Comparison of ENCODE assay signal across 6 cellular contexts in the genomic region with DNA sequence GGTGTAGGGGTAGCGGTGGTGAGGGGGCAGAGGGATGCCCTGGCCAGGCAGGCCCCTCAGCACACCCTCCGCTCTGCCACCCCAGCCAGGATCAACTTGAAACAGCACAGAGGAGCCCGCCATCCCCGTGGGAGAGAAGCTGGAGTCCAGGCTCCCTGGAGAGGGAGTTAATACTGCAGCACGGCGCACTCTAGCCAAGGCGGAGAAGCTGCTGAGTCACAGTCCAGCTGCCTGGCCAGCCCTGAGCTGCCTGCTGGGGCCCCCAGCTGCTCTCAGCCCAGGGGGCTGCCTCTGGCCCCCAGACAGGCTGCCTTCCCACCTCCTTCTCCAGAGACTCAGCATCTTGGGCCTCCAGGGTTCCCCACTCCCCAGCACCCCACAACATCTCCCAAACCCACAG. TPM values are rescaled to one million over a fixed set of nuclear protein-coding genes. Genes with fewer than 3 reads are reported as not detected.
"Had no signal": no experiment of that assay in that cellular context is flagged by ENCODE, and none has a peak within 500 bp of the region (broad histone marks: within the 10 kb centered on the region; RNA-seq: fewer than 3 reads in every experiment).

No MANE protein-coding gene starts in this region.

RNA-seq across cellular contexts. Expression of a gene that starts 36.6 kb away (rescaled TPM):
- total RNA-seq: activated B cell treated with CpG ODN at 0.5 μM for 24 hours; activated CD4-positive, alpha-beta T cell treated with anti-CD3 and anti-CD28 coated beads, Interleukin-2, amount 10 ng/mL, durations not matched to agents 24 days and 14 days; activated naive CD4-positive, alpha-beta T cell treated with anti-CD3 and anti-CD28 coated beads for 36 hours; activated T-cell treated with anti-CD3 and anti-CD28 coated beads, Interleukin-2, amount 50 U/mL, for 4 hours; activated T-helper 1 cell treated with anti-CD3 and anti-CD28 coated beads, Interleukin-12 subunit alpha, Interleukin-12 subunit beta, Interleukin-2, Interleukin-4 antibody, amounts not matched to agents 30 ng/mL and 10 ng/mL and 1 ng/mL, durations not matched to agents 14 hours and 24 hours and 36 hours had no signal
- polyA plus RNA-seq: aorta had no signal
